ENCODE assay signal across 8 cellular contexts in genomic region chr2:171957061-171957460, GRCh38. TPM values are rescaled to one million over a fixed set of nuclear protein-coding genes. Genes with fewer than 3 reads are reported as not detected.
DNase-seq lines count a peak whose midpoint lies in the region; ATAC-seq and TF ChIP-seq lines count a peak whose summit lies in the region.

No MANE protein-coding gene starts in this region.

- BruUV-seq in PC-3 (replicated peaks; lab: Mats Ljungman, UMichigan), result no TSS peak

- H3K36me3 ChIP-seq in HEK293 (ENCODE audit: control insufficient read depth in 2 of 2, insufficient read depth in 1 of 2, low read length in 2 of 2) (peaks cover 13 to 34% of the 10 kb centered on the region in 2 experiments; a peak in 2 of 3 replicates), PC-3 (ENCODE audit: low read depth, low read length) (peaks cover 6% of the 10 kb centered on the region), thyroid gland (no peaks in the 10 kb centered on the region)

- no peak overlapping the region for H3K4me2 ChIP-seq in PC-3 (ENCODE audit: low read length)

- H3K9ac ChIP-seq in PC-3 (ENCODE audit: low read length), result no peak overlapping the region

- H3F3A ChIP-seq in PC-3 (ENCODE audit: low read length, unreplicated experiment), result no peaks in the 10 kb centered on the region

- 0 out of 2 replicates have a peak, but pooled peaks cover 6% of the 10 kb centered on the region for H4K20me1 ChIP-seq in PC-3 (ENCODE audit: low read length)

- no peaks in the 10 kb centered on the region for H3K27me3 ChIP-seq in PC-3 (ENCODE audit: low read length)
- no peaks in the 10 kb centered on the region for H3K27me3 ChIP-seq in thyroid gland

- TF ChIP-seq POLR2A in thyroid gland (IDR thresholded peaks at IDR 0.05), result no peak

- TF ChIP-seq CTCF in HEK293 (tag by site-specific recombination; IDR thresholded peaks at IDR 0.05) (0 out of 2 replicates have a peak, but pooled peaks have one; percentile 43), PC-3 (conservative IDR thresholded peaks at IDR 0.05; ENCODE audit: low read depth, low read length) (peak; percentile 51), thyroid gland (IDR thresholded peaks at IDR 0.05) (no peak)

- H3K9me3 ChIP-seq in HEK293 (ENCODE audit: control insufficient read depth, insufficient read depth, low read depth, low read length), result no peaks in the 10 kb centered on the region
- H3K9me3 ChIP-seq in PC-3 (ENCODE audit: low read length), result no peaks in the 10 kb centered on the region
- no peaks in the 10 kb centered on the region for H3K9me3 ChIP-seq in thyroid gland

- H3K4me3 ChIP-seq in HEK293 (ENCODE audit: low read depth, low read length), result no peak overlapping the region
- no peak overlapping the region for H3K4me3 ChIP-seq in PC-3 (ENCODE audit: low read length)
- no peak overlapping the region for H3K4me3 ChIP-seq in thyroid gland (replicated peaks in 1 of 3)

- H3K9me2 ChIP-seq in PC-3 (replicated peaks; ENCODE audit: low read length), result no peaks in the 10 kb centered on the region

- no peaks in the 10 kb centered on the region for H3K4me1 ChIP-seq in HEK293 (ENCODE audit: control insufficient read depth, insufficient read depth, low read length)
- H3K4me1 ChIP-seq in PC-3 (ENCODE audit: insufficient read depth, low read length), result peaks cover 6% of the 10 kb centered on the region
- no peaks in the 10 kb centered on the region for H3K4me1 ChIP-seq in thyroid gland

- ATAC-seq in PC-3, result peak; percentile 68
- ATAC-seq in GM19397 (IDR thresholded peaks at IDR 0.05; ENCODE audit: unreplicated experiment), result no peak
- no peak for ATAC-seq in HG03025 (IDR thresholded peaks at IDR 0.05; ENCODE audit: low FRiP score, unreplicated experiment)

- peak; percentile 22 for DNase-seq in D341Med (ENCODE audit: low spot score)
- peak; percentile 44 for DNase-seq in PC-3
- DNase-seq in iPS-NIHi7 (ENCODE audit: extremely low spot score), result peak; percentile 16
- no peak for DNase-seq in NCI-H2196 treated with DMSO at 0.1 percent for 48 hours (lab: John Stamatoyannopoulos, UW; ENCODE audit: unreplicated experiment)
- DNase-seq in thyroid gland, result no peak

- POLR2A ChIA-PET in HEK293 (lab: Yijun Ruan, JAX) (no interaction called here), PC-3 (lab: Charles Lee; ENCODE audit: unreplicated experiment) (no interaction called here)

- H3K27ac ChIP-seq in HEK293 (ENCODE audit: extremely low read depth, low read depth, low read length) (no peak overlapping the region), PC-3 (ENCODE audit: low read length) (no peak overlapping the region), thyroid gland (no peak overlapping the region)

- intact Hi-C loops in PC-3 (cut with micrococcal nuclease), result loop anchor here (2.0 kb wide), 1 partner anchor 146 kb away; the partner anchor contains the start of gene DLX2
- intact Hi-C loops in thyroid gland (cut with DNase I), result no loop called here

- CTCF ChIA-PET in HEK293 (lab: Yijun Ruan, JAX) (interaction anchor here (0.7 kb wide), 1 partner anchor 132 kb away, joined by 3 read pairs; no protein-coding TSS in a partner anchor), PC-3 (lab: Charles Lee) (interaction anchor here (0.6 kb wide), 1 partner anchor 35 kb away, joined by 3 read pairs; the partner anchor contains the start of gene HAT1)

- H2AFZ ChIP-seq in PC-3 (ENCODE audit: low read length), result no peak overlapping the region

- no peaks in the 10 kb centered on the region for H3K79me2 ChIP-seq in PC-3 (ENCODE audit: low read length)

- 96 to 100% methylated on average over 2 of the region's 2 CpGs for WGBS in thyroid gland, 2 donors

TF ChIP-seq in HEK293, 187 proteins besides CTCF, POLR2A, EP300 and RAD21:
- TF ChIP-seq ZFP41 (tag by site-specific recombination; IDR thresholded peaks at IDR 0.05; ENCODE audit: borderline replicate concordance) (no peak), ZSCAN18 (tag by site-specific recombination; IDR thresholded peaks at IDR 0.05) (no peak), ZNF654 (tag by site-specific recombination; IDR thresholded peaks at IDR 0.05; ENCODE audit: low read depth) (peak; percentile 38)

RNA-seq across cellular contexts. Expression of gene HAT1, which starts 34.8 kb away (rescaled TPM):
- total RNA-seq in PC-3 (2014; rRNA removed), result 58.7 and 76.8 TPM in 2 replicates
- total RNA-seq in thyroid gland, result 10 to 100 TPM; 34.0 to 68.7 (median 50.4) TPM

RNA-seq across cellular contexts. Expression of gene METAP1D, which starts 42.7 kb away (rescaled TPM):
- 7.3 and 12.0 TPM in 2 replicates for total RNA-seq in PC-3 (2014; rRNA removed)
- 10 to 100 TPM in 1 of 4 donors, 1 to 10 TPM in 3; 5.2 to 30.9 (median 7.3) TPM for total RNA-seq in thyroid gland

Comparison
In these comparisons a context has a peak if more than half of its experiments do, and no peak if none do; other contexts are left out.
1. DNase-seq: peak in D341Med (single experiment), PC-3 (single experiment) and iPS-NIHi7 (single experiment); none in NCI-H2196 treated with DMSO at 0.1 percent for 48 hours (single experiment) and thyroid gland (0 of 2).
2. CTCF ChIP-seq: peak in HEK293 (single experiment) and PC-3 (single experiment); none in thyroid gland (0 of 6).